ENCODE assay signal across 25 cellular contexts in genomic region chr10:96873756-96874467, GRCh38.
DNase-seq lines count a peak whose midpoint lies in the region; FAIRE-seq lines count a peak whose summit lies in the region.
"Had no signal": no experiment of that assay in that cellular context is flagged by ENCODE, and none has a peak within 500 bp of the region (broad histone marks: within the 10 kb centered on the region; RNA-seq: fewer than 3 reads in every experiment).

No MANE protein-coding gene starts in this region.

- H3K27ac ChIP-seq in angular gyrus (ENCODE audit: low read depth, low read length) (peak overlapping the region; percentile 82), substantia nigra (ENCODE audit: low read depth, low read length, poor library complexity, severe bottlenecking) (peak overlapping the region; percentile 84)
- H3K27ac ChIP-seq: tibial artery had no signal

- H3K4me3 Mint-ChIP-seq in activated T-cell treated with anti-CD3 and anti-CD28 coated beads, Interleukin-2, amount 50 U/mL, for 24 hours, result no peak overlapping the region
- H3K4me3 Mint-ChIP-seq: activated naive CD4-positive, alpha-beta T cell treated with anti-CD3 and anti-CD28 coated beads, Interleukin-2, amount 10 ng/mL, durations not matched to agents 7 days and 5 days; central memory CD8-positive, alpha-beta T cell; memory B cell had no signal

- peak overlapping the region; percentile 87 for H3K27ac Mint-ChIP-seq in activated T-cell treated with anti-CD3 and anti-CD28 coated beads, Interleukin-2, amount 50 U/mL, for 24 hours
- H3K27ac Mint-ChIP-seq: activated naive CD4-positive, alpha-beta T cell treated with anti-CD3 and anti-CD28 coated beads, Interleukin-2, amount 10 ng/mL, durations not matched to agents 7 days and 5 days; memory B cell had no signal

- peaks cover 64% of the 10 kb centered on the region for H3K4me1 Mint-ChIP-seq in activated T-cell treated with anti-CD3 and anti-CD28 coated beads, Interleukin-2, amount 50 U/mL, for 24 hours (ENCODE audit: low read depth)
- H3K4me1 Mint-ChIP-seq: activated naive CD4-positive, alpha-beta T cell treated with anti-CD3 and anti-CD28 coated beads, Interleukin-2, amount 10 ng/mL, durations not matched to agents 7 days and 5 days had no signal

- no peaks in the 10 kb centered on the region for H3K27me3 Mint-ChIP-seq in activated T-cell treated with anti-CD3 and anti-CD28 coated beads, Interleukin-2, amount 50 U/mL, for 24 hours
- H3K27me3 Mint-ChIP-seq: activated naive CD4-positive, alpha-beta T cell treated with anti-CD3 and anti-CD28 coated beads, Interleukin-2, amount 10 ng/mL, durations not matched to agents 7 days and 5 days; central memory CD8-positive, alpha-beta T cell; memory B cell had no signal

- no peak for DNase-seq in activated T-cell treated with anti-CD3 and anti-CD28 coated beads, Interleukin-2, amount 50 U/mL, for 24 hours
- no peak for DNase-seq in activated T-cell treated with anti-CD3 and anti-CD28 coated beads, Interleukin-2, amount 50 U/mL, for 1 hour
- peak; percentile 78 for DNase-seq in midbrain (lab: John Stamatoyannopoulos, UW)
- DNase-seq in substantia nigra (lab: John Stamatoyannopoulos, UW), result peak in 15 of 49 donors; percentile 3 to 45 (median 12)
- no peak for DNase-seq in RCC 7860 (ENCODE audit: low spot score)
- no peak for DNase-seq in 8988T
- no peak for DNase-seq in activated CD4-positive, CD25-positive, alpha-beta regulatory T cell treated with anti-CD3 and anti-CD28 coated beads, Interleukin-2, amount 50 U/mL, for 72 hours
- DNase-seq: activated CD4-positive, alpha-beta T cell treated with anti-CD3 and anti-CD28 coated beads, Interleukin-2, amount 50 U/mL, for 4 hours; activated naive CD4-positive, alpha-beta T cell treated with anti-CD3 and anti-CD28 coated beads, Interleukin-2, amount 10 ng/mL, durations not matched to agents 7 days and 5 days; BE2C; DMS79; left colon; NCI-H2081 treated with DMSO at 0.1 percent for 48 hours; NCI-H345; NCI-H82; retina; SHP77; stimulated activated CD4-positive, alpha-beta T cell treated with anti-CD3 and anti-CD28 coated beads, Interleukin-2, amount 100 ng/mL, for 24 hours; T1000; tibial artery had no signal

- H3K9me3 Mint-ChIP-seq in activated T-cell treated with anti-CD3 and anti-CD28 coated beads, Interleukin-2, amount 50 U/mL, for 24 hours, result no peaks in the 10 kb centered on the region
- H3K9me3 Mint-ChIP-seq: activated naive CD4-positive, alpha-beta T cell treated with anti-CD3 and anti-CD28 coated beads, Interleukin-2, amount 10 ng/mL, durations not matched to agents 7 days and 5 days; central memory CD8-positive, alpha-beta T cell; memory B cell had no signal

- H3K36me3 Mint-ChIP-seq in activated T-cell treated with anti-CD3 and anti-CD28 coated beads, Interleukin-2, amount 50 U/mL, for 24 hours (ENCODE audit: low read depth), result peaks cover 31% of the 10 kb centered on the region

- no peak for FAIRE-seq in RCC 7860 (lab: Jason Lieb, UNC)
- FAIRE-seq: GM12878, H1 had no signal
